Comparison of ENCODE assay signal across 30 cellular contexts in the genomic region with DNA sequence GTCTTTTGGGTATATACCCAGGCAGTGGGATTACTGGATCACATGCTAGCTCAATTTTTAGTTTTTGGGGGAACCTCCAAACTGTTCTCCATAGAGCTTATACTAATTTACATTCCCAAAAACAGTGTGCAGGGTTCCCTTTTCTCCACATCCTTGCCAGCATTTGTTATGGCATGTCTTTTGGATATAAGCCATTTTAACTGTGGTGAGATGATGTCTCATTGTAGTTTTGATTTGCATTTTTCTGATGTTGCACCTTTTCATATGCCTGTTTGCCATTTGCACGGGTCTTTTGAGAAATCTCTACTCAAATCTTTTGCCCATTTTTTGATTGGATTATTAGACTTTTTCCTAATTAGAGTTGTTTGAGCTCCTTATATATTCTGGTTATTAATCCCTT.
"Had no signal": no experiment of that assay in that cellular context is flagged by ENCODE, and none has a peak within 500 bp of the region (broad histone marks: within the 10 kb centered on the region; RNA-seq: fewer than 3 reads in every experiment).

No MANE protein-coding gene starts in this region.

- H3K27ac Mint-ChIP-seq: activated CD4-positive, alpha-beta memory T cell treated with anti-CD3 and anti-CD28 coated beads, Interleukin-2, amount 10 ng/mL, durations not matched to agents 7 days and 5 days; activated CD4-positive, alpha-beta T cell treated with anti-CD3 and anti-CD28 coated beads, Interleukin-2, amount 10 ng/mL, durations not matched to agents 7 days and 5 days; activated naive CD4-positive, alpha-beta T cell treated with anti-CD3 and anti-CD28 coated beads, Interleukin-2, amount 10 ng/mL, durations not matched to agents 7 days and 5 days; activated naive CD4-positive, alpha-beta T cell treated with anti-CD3 and anti-CD28 coated beads, Interleukin-2, amount 50 U/mL, for 72 hours; activated naive CD8-positive, alpha-beta T cell treated with anti-CD3 and anti-CD28 coated beads, Interleukin-2, amount 10 ng/mL, durations not matched to agents 7 days and 5 days; activated T-cell treated with anti-CD3 and anti-CD28 coated beads, Interleukin-2, amount 50 U/mL, for 24 hours; activated T-cell treated with anti-CD3 and anti-CD28 coated beads, Interleukin-2, amount 50 U/mL, for 72 hours; brain; dendritic cell treated with granulocyte-macrophage colony-stimulating factor and Interleukin-4, amounts not matched to agents 40 ng/mL and 50 ng/mL, for 4 days; endodermal cell; WTC11 had no signal

- H3K4me1 ChIP-seq: ascending aorta, breast epithelium had no signal

- H3K4me3 Mint-ChIP-seq: activated CD4-positive, alpha-beta memory T cell treated with anti-CD3 and anti-CD28 coated beads, Interleukin-2, amount 10 ng/mL, durations not matched to agents 7 days and 5 days; activated CD4-positive, alpha-beta T cell treated with anti-CD3 and anti-CD28 coated beads, Interleukin-2, amount 10 ng/mL, durations not matched to agents 7 days and 5 days; activated naive CD4-positive, alpha-beta T cell treated with anti-CD3 and anti-CD28 coated beads, Interleukin-2, amount 10 ng/mL, durations not matched to agents 7 days and 5 days; activated naive CD8-positive, alpha-beta T cell treated with anti-CD3 and anti-CD28 coated beads, Interleukin-2, amount 10 ng/mL, durations not matched to agents 7 days and 5 days; activated T-cell treated with anti-CD3 and anti-CD28 coated beads, Interleukin-2, amount 50 U/mL, for 24 hours; activated T-cell treated with anti-CD3 and anti-CD28 coated beads, Interleukin-2, amount 50 U/mL, for 72 hours; brain; central memory CD8-positive, alpha-beta T cell; dendritic cell treated with granulocyte-macrophage colony-stimulating factor and Interleukin-4, amounts not matched to agents 40 ng/mL and 50 ng/mL, for 4 days; endodermal cell; WTC11 had no signal

- H3K27me3 ChIP-seq: ascending aorta, breast epithelium, dorsolateral prefrontal cortex, gastrocnemius medialis, heart left ventricle had no signal

- H3K27ac ChIP-seq: ascending aorta, breast epithelium, coronary artery, dorsolateral prefrontal cortex, gastrocnemius medialis, heart left ventricle had no signal

- H3K4me3 ChIP-seq: ascending aorta, breast epithelium, coronary artery, dorsolateral prefrontal cortex, gastrocnemius medialis, heart left ventricle had no signal

- H3K36me3 ChIP-seq: ascending aorta, breast epithelium, gastrocnemius medialis had no signal

- H3K9me3 Mint-ChIP-seq: activated naive CD4-positive, alpha-beta T cell treated with anti-CD3 and anti-CD28 coated beads, Interleukin-2, amount 10 ng/mL, durations not matched to agents 7 days and 5 days; activated naive CD4-positive, alpha-beta T cell treated with anti-CD3 and anti-CD28 coated beads, Interleukin-2, amount 50 U/mL, for 72 hours; activated T-cell treated with anti-CD3 and anti-CD28 coated beads, Interleukin-2, amount 50 U/mL, for 24 hours; activated T-cell treated with anti-CD3 and anti-CD28 coated beads, Interleukin-2, amount 50 U/mL, for 72 hours; central memory CD8-positive, alpha-beta T cell; dendritic cell treated with granulocyte-macrophage colony-stimulating factor and Interleukin-4, amounts not matched to agents 40 ng/mL and 50 ng/mL, for 4 days; endodermal cell had no signal

- DNase-seq: activated CD4-positive, alpha-beta memory T cell treated with anti-CD3 and anti-CD28 coated beads, Interleukin-2, amount 10 ng/mL, durations not matched to agents 7 days and 5 days; activated CD4-positive, alpha-beta T cell treated with anti-CD3 and anti-CD28 coated beads for 1 hour; activated CD4-positive, alpha-beta T cell treated with anti-CD3 and anti-CD28 coated beads for 4 hours; activated CD4-positive, alpha-beta T cell treated with anti-CD3 and anti-CD28 coated beads, Interleukin-2, amount 10 ng/mL, durations not matched to agents 7 days and 5 days; activated CD4-positive, alpha-beta T cell treated with anti-CD3 and anti-CD28 coated beads, Interleukin-2, amount 50 U/mL, for 4 hours; activated CD8-positive, alpha-beta memory T cell treated with anti-CD3 and anti-CD28 coated beads, Interleukin-2, amount 50 U/mL, for 48 hours; activated gamma-delta T cell; activated naive CD4-positive, alpha-beta T cell; activated naive CD4-positive, alpha-beta T cell treated with anti-CD3 and anti-CD28 coated beads, Interleukin-2, amount 10 ng/mL, durations not matched to agents 7 days and 5 days; activated naive CD8-positive, alpha-beta T cell treated with anti-CD3 and anti-CD28 coated beads, Interleukin-2, amount 10 ng/mL, durations not matched to agents 7 days and 5 days; activated T-cell treated with anti-CD3 and anti-CD28 coated beads for 4 hours; activated T-cell treated with anti-CD3 and anti-CD28 coated beads, Interleukin-2, amount 50 U/mL, for 24 hours; activated T-cell treated with anti-CD3 and anti-CD28 coated beads, Interleukin-2, amount 50 U/mL, for 72 hours; dorsolateral prefrontal cortex; effector memory CD4-positive, alpha-beta T cell; endodermal cell; foreskin fibroblast; gastrocnemius medialis; glutamatergic neuron; heart left ventricle; T-helper 2 cell had no signal

- H3K27me3 Mint-ChIP-seq: activated CD4-positive, alpha-beta memory T cell treated with anti-CD3 and anti-CD28 coated beads, Interleukin-2, amount 10 ng/mL, durations not matched to agents 7 days and 5 days; activated CD4-positive, alpha-beta T cell treated with anti-CD3 and anti-CD28 coated beads, Interleukin-2, amount 10 ng/mL, durations not matched to agents 7 days and 5 days; activated naive CD4-positive, alpha-beta T cell treated with anti-CD3 and anti-CD28 coated beads, Interleukin-2, amount 10 ng/mL, durations not matched to agents 7 days and 5 days; activated naive CD8-positive, alpha-beta T cell treated with anti-CD3 and anti-CD28 coated beads, Interleukin-2, amount 10 ng/mL, durations not matched to agents 7 days and 5 days; activated T-cell treated with anti-CD3 and anti-CD28 coated beads, Interleukin-2, amount 50 U/mL, for 24 hours; brain; central memory CD8-positive, alpha-beta T cell; dendritic cell treated with granulocyte-macrophage colony-stimulating factor and Interleukin-4, amounts not matched to agents 40 ng/mL and 50 ng/mL, for 4 days had no signal

- H3K9me3 ChIP-seq: ascending aorta, breast epithelium, gastrocnemius medialis, heart left ventricle had no signal

- ATAC-seq: activated naive CD4-positive, alpha-beta T cell treated with anti-CD3 and anti-CD28 coated beads, Interleukin-2, amount 50 U/mL, for 72 hours; activated T-cell treated with anti-CD3 and anti-CD28 coated beads, Interleukin-2, amount 50 U/mL, for 72 hours; esophagus mucosa; gastrocnemius medialis; heart left ventricle; WTC11 had no signal
